Comparison of ENCODE assay signal across 1 cellular context in genomic region chr3:9951126-9951525, GRCh38.
TF ChIP-seq lines count a peak whose summit lies in the region.

No MANE protein-coding gene starts in this region.

TF ChIP-seq in GM12878, 131 proteins besides CTCF, POLR2A, EP300 and RAD21 (continued from another document):
- TF ChIP-seq PML (IDR thresholded peaks at IDR 0.05; ENCODE audit: low read length), result no peak
- no peak for TF ChIP-seq SUPT20H (IDR thresholded peaks at IDR 0.05; ENCODE audit: borderline replicate concordance, control insufficient read depth, low read depth, low read length)
- peak; percentile 68 for TF ChIP-seq RELB (IDR thresholded peaks at IDR 0.05; ENCODE audit: low read depth)
- TF ChIP-seq SIN3A (IDR thresholded peaks at IDR 0.05; ENCODE audit: low read depth, low read length), result no peak
- TF ChIP-seq CBX3 (IDR thresholded peaks at IDR 0.05; ENCODE audit: borderline replicate concordance, low read depth), result no peak
- TF ChIP-seq RUNX3 (IDR thresholded peaks at IDR 0.05; ENCODE audit: low read length), result peak; percentile 18; the same call in 1 of the 2 replicates
- TF ChIP-seq BHLHE40 (IDR thresholded peaks at IDR 0.05; ENCODE audit: borderline replicate concordance in 1 of 2, low read depth in 2 of 2, low read length in 1 of 2), result no peak
- peak; percentile 81 for TF ChIP-seq MEF2B (IDR thresholded peaks at IDR 0.05; ENCODE audit: partially characterized antibody, poor library complexity, severe bottlenecking)
- TF ChIP-seq STAT3 (IDR thresholded peaks at IDR 0.05; ENCODE audit: low read depth, low read length), result no peak
- no peak for TF ChIP-seq RAD51 (IDR thresholded peaks at IDR 0.05)
- TF ChIP-seq ZNF24 (IDR thresholded peaks at IDR 0.05), result no peak
- no peak for TF ChIP-seq ZBED1 (IDR thresholded peaks at IDR 0.05; ENCODE audit: borderline replicate concordance)
- no peak for TF ChIP-seq PRDM15 (CRISPR knock-in tag; IDR thresholded peaks at IDR 0.05)
- no peak for TF ChIP-seq SKIL (IDR thresholded peaks at IDR 0.05; ENCODE audit: low read depth, poor library complexity, severe bottlenecking)
- no peak for TF ChIP-seq JUND (IDR thresholded peaks at IDR 0.05; ENCODE audit: low read depth, low read length)
- TF ChIP-seq CBFB (IDR thresholded peaks at IDR 0.05; ENCODE audit: low read depth), result no peak
- TF ChIP-seq IRF3 (IDR thresholded peaks at IDR 0.05), result no peak
- TF ChIP-seq MYC (IDR thresholded peaks at IDR 0.05; ENCODE audit: insufficient read depth, insufficient read length, insufficient replicate concordance, low read length, severe bottlenecking), result no peak
- TF ChIP-seq IKZF2 (IDR thresholded peaks at IDR 0.05), result 0 out of 4 replicates have a peak, but pooled peaks have one; percentile 26 to 41
- 0 out of 2 replicates have a peak, but pooled peaks have one; percentile 20 for TF ChIP-seq NR2F1 (conservative IDR thresholded peaks at IDR 0.05)
- no peak for TF ChIP-seq ATF7 (IDR thresholded peaks at IDR 0.05; ENCODE audit: low read depth)
- TF ChIP-seq ASH2L (IDR thresholded peaks at IDR 0.05; ENCODE audit: borderline replicate concordance, low read depth), result no peak
- 0 out of 2 replicates have a peak, but pooled peaks have one; percentile 27 for TF ChIP-seq YY1 (IDR thresholded peaks at IDR 0.05; ENCODE audit: low read depth, low read length)
- no peak for TF ChIP-seq MEF2A (IDR thresholded peaks at IDR 0.05; ENCODE audit: insufficient read depth, low read depth, low read length)
- no peak for TF ChIP-seq IRF5 (IDR thresholded peaks at IDR 0.05; ENCODE audit: borderline replicate concordance)
- TF ChIP-seq ZNF217 (IDR thresholded peaks at IDR 0.05), result no peak
- TF ChIP-seq SMAD1 (IDR thresholded peaks at IDR 0.05; ENCODE audit: low read depth, partially characterized antibody), result no peak
- no peak for TF ChIP-seq NFXL1 (IDR thresholded peaks at IDR 0.05; ENCODE audit: borderline replicate concordance)
- no peak for TF ChIP-seq KDM1A (IDR thresholded peaks at IDR 0.05; ENCODE audit: borderline replicate concordance)
- no peak for TF ChIP-seq EZH2 (IDR thresholded peaks at IDR 0.05; ENCODE audit: borderline replicate concordance, control insufficient read depth, low read depth, low read length)
- TF ChIP-seq NRF1 (conservative IDR thresholded peaks at IDR 0.05; ENCODE audit: low read depth, low read length), result no peak
- no peak for TF ChIP-seq TCF3 (IDR thresholded peaks at IDR 0.05; ENCODE audit: borderline replicate concordance, insufficient read depth, low read depth, low read length)
- no peak for TF ChIP-seq NKRF (conservative IDR thresholded peaks at IDR 0.05)
- no peak; the same call in 1 of the 2 replicates for TF ChIP-seq SMC3 (IDR thresholded peaks at IDR 0.05; ENCODE audit: borderline replicate concordance, low read length)
- TF ChIP-seq POU2F2 (IDR thresholded peaks at IDR 0.05; ENCODE audit: borderline replicate concordance, low read depth, low read length), result no peak
- no peak for TF ChIP-seq NFYA (IDR thresholded peaks at IDR 0.05; ENCODE audit: borderline replicate concordance, low read depth, low read length)
- TF ChIP-seq RB1 (IDR thresholded peaks at IDR 0.05; ENCODE audit: borderline replicate concordance), result no peak
TF ChIP-seq in GM12878: peak in this region for 13.
